ENCODE assay signal across 12 cellular contexts in genomic region chr2:101759162-101759561, GRCh38.
DNase-seq lines count a peak whose midpoint lies in the region; ATAC-seq and TF ChIP-seq lines count a peak whose summit lies in the region.
"Had no signal": no experiment of that assay in that cellular context is flagged by ENCODE, and none has a peak within 500 bp of the region (broad histone marks: within the 10 kb centered on the region; RNA-seq: fewer than 3 reads in every experiment).

No MANE protein-coding gene starts in this region.

- DNase-seq in H4 (ENCODE audit: low spot score) (peak; percentile 81), stomach (no peak), OCI-LY7 (ENCODE audit: low spot score) (no peak)
- no peak for DNase-seq in activated CD4-positive, alpha-beta T cell treated with anti-CD3 and anti-CD28 coated beads for 1 hour
- no peak for DNase-seq in stimulated activated CD4-positive, alpha-beta T cell treated with anti-CD3 and anti-CD28 coated beads, Interleukin-4, amount 100 ng/mL, for 4 hours
- DNase-seq: NCI-H774, transverse colon had no signal

- POLR2A ChIA-PET in OCI-LY7 (lab: Charles Lee): interaction anchor here (0.5 to 1.6 kb wide), 4 partner anchors 9 to 42 kb away, joined by 3 to 4 read pairs (median 3); no protein-coding TSS in a partner anchor

- no peak overlapping the region for H3K4me2 ChIP-seq in OCI-LY7 (ENCODE audit: low read length)

- no peak overlapping the region for H3K4me3 ChIP-seq in gastroesophageal sphincter
- no peak overlapping the region for H3K4me3 ChIP-seq in stomach
- no peak overlapping the region for H3K4me3 ChIP-seq in OCI-LY7 (ENCODE audit: low read depth, low read length, poor library complexity, severe bottlenecking)
- H3K4me3 ChIP-seq: adrenal gland, transverse colon had no signal

- H3K9me3 Mint-ChIP-seq in activated T-helper 17 cell treated with anti-CD3 and anti-CD28 coated beads, Interleukin-2, amount 50 U/mL, for 72 hours: no peaks in the 10 kb centered on the region

- TF ChIP-seq EP300 in gastroesophageal sphincter (IDR thresholded peaks at IDR 0.05) (no peak), stomach (IDR thresholded peaks at IDR 0.05) (no peak)

- TF ChIP-seq POLR2A in gastroesophageal sphincter (IDR thresholded peaks at IDR 0.05) (no peak), stomach (IDR thresholded peaks at IDR 0.05) (no peak)

- H3K27ac ChIP-seq in gastroesophageal sphincter (peak overlapping the region in 1 of 4 donors; percentile 22), stomach (peak overlapping the region in 4 of 5 donors; percentile 42 to 64 (median 54)), OCI-LY7 (ENCODE audit: low read depth, low read length, poor library complexity, severe bottlenecking) (no peak overlapping the region)
- H3K27ac ChIP-seq: adrenal gland had no signal

- 0 out of 2 replicates have a peak, but pooled peaks cover 22% of the 10 kb centered on the region for H4K20me1 ChIP-seq in OCI-LY7 (ENCODE audit: insufficient read depth, low read length)

- CTCF ChIA-PET in OCI-LY7 (lab: Charles Lee; ENCODE audit: unreplicated experiment): no interaction called here

- BruUV-seq in OCI-LY7 (replicated peaks; lab: Mats Ljungman, UMichigan): no TSS peak

- H3K9me3 ChIP-seq in gastroesophageal sphincter (no peaks in the 10 kb centered on the region), stomach (no peaks in the 10 kb centered on the region), OCI-LY7 (ENCODE audit: low read length) (no peaks in the 10 kb centered on the region)
- H3K9me3 ChIP-seq: adrenal gland, transverse colon had no signal

- no peaks in the 10 kb centered on the region for H3K27me3 Mint-ChIP-seq in activated T-helper 17 cell treated with anti-CD3 and anti-CD28 coated beads, Interleukin-2, amount 50 U/mL, for 72 hours

- WGBS in gastroesophageal sphincter (ENCODE audit: low coverage in 1 of 2), 2 donors: 13 to 31% methylated on average over 1 to 2 of the region's 2 CpGs
- WGBS in stomach, 5 donors: 49 to 77% (median 54%) methylated on average over 2 of the region's 2 CpGs

- no peak overlapping the region for H3K27ac Mint-ChIP-seq in activated T-helper 17 cell treated with anti-CD3 and anti-CD28 coated beads, Interleukin-2, amount 50 U/mL, for 72 hours

- peak overlapping the region; percentile 72 for H3K4me3 Mint-ChIP-seq in activated T-helper 17 cell treated with anti-CD3 and anti-CD28 coated beads, Interleukin-2, amount 50 U/mL, for 72 hours

- H3K9me2 ChIP-seq in OCI-LY7 (ENCODE audit: insufficient read depth, low read length): no peaks in the 10 kb centered on the region

- no peak overlapping the region for H2AFZ ChIP-seq in OCI-LY7 (ENCODE audit: low read length)

- TF ChIP-seq CTCF in gastroesophageal sphincter (IDR thresholded peaks at IDR 0.05) (no peak), stomach (IDR thresholded peaks at IDR 0.05) (no peak), OCI-LY7 (conservative IDR thresholded peaks at IDR 0.05; ENCODE audit: low read length) (no peak)

- ATAC-seq in activated T-helper 17 cell treated with anti-CD3 and anti-CD28 coated beads, Interleukin-2, amount 50 U/mL, for 72 hours (replicated peaks): no peak
- peak; percentile 31 for ATAC-seq in gastroesophageal sphincter
- ATAC-seq in GM18867 (IDR thresholded peaks at IDR 0.05; ENCODE audit: unreplicated experiment): no peak
- ATAC-seq: activated CD4-positive, CD25-positive, alpha-beta regulatory T cell treated with anti-CD3 and anti-CD28 coated beads, Interleukin-2, amount 50 U/mL, for 24 hours had no signal

- peaks cover 32% of the 10 kb centered on the region for H3K4me1 Mint-ChIP-seq in activated T-helper 17 cell treated with anti-CD3 and anti-CD28 coated beads, Interleukin-2, amount 50 U/mL, for 72 hours

- H3K36me3 Mint-ChIP-seq in activated T-helper 17 cell treated with anti-CD3 and anti-CD28 coated beads, Interleukin-2, amount 50 U/mL, for 72 hours (ENCODE audit: low read depth): no peaks in the 10 kb centered on the region

- H3K36me3 ChIP-seq in gastroesophageal sphincter (no peaks in the 10 kb centered on the region), stomach (no peaks in the 10 kb centered on the region), OCI-LY7 (ENCODE audit: insufficient read depth, low read length) (peaks cover 5% of the 10 kb centered on the region; the same call in 1 of the 2 replicates)
- H3K36me3 ChIP-seq: adrenal gland, transverse colon had no signal

- peaks cover 90% of the 10 kb centered on the region for H3K79me2 ChIP-seq in OCI-LY7 (ENCODE audit: insufficient read depth, low read depth, low read length)

- H3K27me3 ChIP-seq in gastroesophageal sphincter (no peaks in the 10 kb centered on the region), stomach (no peaks in the 10 kb centered on the region)
- H3K27me3 ChIP-seq: adrenal gland, transverse colon had no signal

- peaks cover 8 to 68% (median 30%) of the 10 kb centered on the region in 3 donors for H3K4me1 ChIP-seq in gastroesophageal sphincter
- peaks cover 33 to 69% (median 45%) of the 10 kb centered on the region in 4 donors for H3K4me1 ChIP-seq in stomach
- H3K4me1 ChIP-seq in OCI-LY7 (ENCODE audit: insufficient read depth, low read length, poor library complexity, severe bottlenecking): peaks cover 53% of the 10 kb centered on the region

- intact Hi-C loops in stomach (cut with DNase I; ENCODE audit: low total_unique reads): no loop called here
- intact Hi-C loops in OCI-LY7 (cut with micrococcal nuclease; ENCODE audit: unreplicated experiment): loop anchor here (5.0 kb wide), 1 partner anchor 63 kb away; no protein-coding TSS in a partner anchor
